In the genomic region with DNA sequence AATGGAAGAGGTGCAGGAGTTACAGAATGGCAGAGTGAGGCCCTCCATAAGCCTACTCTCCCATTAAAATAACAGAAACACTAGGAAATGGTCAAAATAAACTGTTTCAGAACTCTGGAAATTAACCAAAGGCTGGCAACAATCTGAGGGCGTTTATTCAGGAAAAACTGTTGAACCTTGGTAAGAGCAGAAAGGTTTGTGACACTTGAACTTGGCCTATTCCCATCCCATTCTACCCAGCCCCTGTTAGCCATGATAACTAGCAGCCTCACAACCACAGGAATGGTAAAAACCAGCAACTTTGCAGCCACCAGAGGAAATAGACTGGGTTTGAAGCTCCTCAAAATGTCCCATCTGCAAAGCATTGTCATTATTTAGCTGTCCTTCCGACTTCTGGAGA, we compare ENCODE assay signal across 35 cellular contexts.
"Had no signal": no experiment of that assay in that cellular context is flagged by ENCODE, and none has a peak within 500 bp of the region (broad histone marks: within the 10 kb centered on the region; RNA-seq: fewer than 3 reads in every experiment).

No MANE protein-coding gene starts in this region.

- H3K36me3 ChIP-seq: adrenal gland, esophagus muscularis mucosa, gastrocnemius medialis, heart left ventricle, WERI-Rb-1 had no signal

- H3K27ac Mint-ChIP-seq: activated B cell treated with CpG ODN at 0.5 μM for 24 hours; activated CD4-positive, alpha-beta memory T cell treated with anti-CD3 and anti-CD28 coated beads for 36 hours; activated CD4-positive, alpha-beta T cell treated with anti-CD3 and anti-CD28 coated beads, Interleukin-2, amount 10 ng/mL, durations not matched to agents 24 days and 14 days; activated CD8-positive, alpha-beta memory T cell treated with anti-CD3 and anti-CD28 coated beads, Interleukin-2, amount 10 ng/mL, durations not matched to agents 7 days and 5 days; activated CD8-positive, alpha-beta T cell treated with anti-CD3 and anti-CD28 coated beads, Interleukin-2, amount 10 ng/mL, durations not matched to agents 7 days and 5 days; activated naive CD4-positive, alpha-beta T cell treated with anti-CD3 and anti-CD28 coated beads for 36 hours; activated naive CD4-positive, alpha-beta T cell treated with anti-CD3 and anti-CD28 coated beads, Interleukin-2, amount 50 U/mL, for 24 hours; activated naive CD8-positive, alpha-beta T cell treated with anti-CD3 and anti-CD28 coated beads for 36 hours; activated naive CD8-positive, alpha-beta T cell treated with anti-CD3 and anti-CD28 coated beads, Interleukin-2, amount 50 U/mL, for 24 hours; activated T-helper 1 cell treated with anti-CD3 and anti-CD28 coated beads, Interleukin-12 subunit alpha, Interleukin-12 subunit beta, Interleukin-2, Interleukin-4 antibody, amounts not matched to agents 30 ng/mL and 10 ng/mL and 1 ng/mL, durations not matched to agents 14 hours and 24 hours and 36 hours; activated T-helper 2 cell treated with anti-CD3 and anti-CD28 coated beads, Interferon-gamma antibody, Interleukin-2, Interleukin-4, amounts not matched to agents 10 μg/mL and 5 μg/mL and 100 μg/mL, durations not matched to agents 14 hours and 24 hours and 36 hours; endodermal cell; T-helper 17 cell; T-helper 2 cell treated with Interferon-gamma antibody and Interleukin-4, amounts not matched to agents 5 μg/mL and 100 μg/mL, for 36 hours had no signal

- H3K27me3 ChIP-seq: adrenal gland, body of pancreas, dorsolateral prefrontal cortex, esophagus muscularis mucosa, foreskin keratinocyte, gastrocnemius medialis, heart left ventricle had no signal

- H3K4me3 ChIP-seq: adrenal gland, body of pancreas, dorsolateral prefrontal cortex, esophagus muscularis mucosa, gastrocnemius medialis, heart left ventricle had no signal

- H3K4me1 Mint-ChIP-seq: activated naive CD4-positive, alpha-beta T cell treated with anti-CD3 and anti-CD28 coated beads, Interleukin-2, amount 50 U/mL, for 24 hours had no signal

- H3K9me3 Mint-ChIP-seq: activated B cell treated with CpG ODN at 0.5 μM for 24 hours; activated CD4-positive, alpha-beta memory T cell treated with anti-CD3 and anti-CD28 coated beads for 36 hours; activated CD4-positive, alpha-beta T cell treated with anti-CD3 and anti-CD28 coated beads, Interleukin-2, amount 10 ng/mL, durations not matched to agents 24 days and 14 days; activated naive CD4-positive, alpha-beta T cell treated with anti-CD3 and anti-CD28 coated beads for 36 hours; activated naive CD4-positive, alpha-beta T cell treated with anti-CD3 and anti-CD28 coated beads, Interleukin-2, amount 50 U/mL, for 24 hours; activated naive CD8-positive, alpha-beta T cell treated with anti-CD3 and anti-CD28 coated beads for 36 hours; activated naive CD8-positive, alpha-beta T cell treated with anti-CD3 and anti-CD28 coated beads, Interleukin-2, amount 50 U/mL, for 24 hours; activated T-helper 1 cell treated with anti-CD3 and anti-CD28 coated beads, Interleukin-12 subunit alpha, Interleukin-12 subunit beta, Interleukin-2, Interleukin-4 antibody, amounts not matched to agents 30 ng/mL and 10 ng/mL and 1 ng/mL, durations not matched to agents 14 hours and 24 hours and 36 hours; activated T-helper 2 cell treated with anti-CD3 and anti-CD28 coated beads, Interferon-gamma antibody, Interleukin-2, Interleukin-4, amounts not matched to agents 10 μg/mL and 5 μg/mL and 100 μg/mL, durations not matched to agents 14 hours and 24 hours and 36 hours; endodermal cell; T-helper 2 cell treated with Interferon-gamma antibody and Interleukin-4, amounts not matched to agents 5 μg/mL and 100 μg/mL, for 36 hours had no signal

- H3K36me3 Mint-ChIP-seq: activated CD4-positive, alpha-beta memory T cell treated with anti-CD3 and anti-CD28 coated beads for 36 hours; activated CD8-positive, alpha-beta memory T cell treated with anti-CD3 and anti-CD28 coated beads, Interleukin-2, amount 10 ng/mL, durations not matched to agents 7 days and 5 days; activated naive CD4-positive, alpha-beta T cell treated with anti-CD3 and anti-CD28 coated beads, Interleukin-2, amount 50 U/mL, for 24 hours; activated naive CD8-positive, alpha-beta T cell treated with anti-CD3 and anti-CD28 coated beads for 36 hours had no signal

- H3K27me3 Mint-ChIP-seq: activated CD4-positive, alpha-beta memory T cell treated with anti-CD3 and anti-CD28 coated beads for 36 hours; activated naive CD4-positive, alpha-beta T cell treated with anti-CD3 and anti-CD28 coated beads, Interleukin-2, amount 50 U/mL, for 24 hours; activated naive CD8-positive, alpha-beta T cell treated with anti-CD3 and anti-CD28 coated beads for 36 hours; activated naive CD8-positive, alpha-beta T cell treated with anti-CD3 and anti-CD28 coated beads, Interleukin-2, amount 50 U/mL, for 24 hours; T-helper 17 cell had no signal

- H3K27ac ChIP-seq: body of pancreas, esophagus muscularis mucosa, foreskin keratinocyte, gastrocnemius medialis, WERI-Rb-1 had no signal

- FAIRE-seq: colon had no signal

- H3K4me1 ChIP-seq: body of pancreas had no signal

- DNase-seq: activated B cell treated with CpG ODN at 0.5 μM for 24 hours; activated CD4-positive, alpha-beta memory T cell treated with anti-CD3 and anti-CD28 coated beads for 36 hours; activated CD4-positive, alpha-beta T cell treated with anti-CD3 and anti-CD28 coated beads, Interleukin-2, amount 10 ng/mL, durations not matched to agents 24 days and 14 days; activated CD8-positive, alpha-beta memory T cell treated with anti-CD3 and anti-CD28 coated beads, Interleukin-2, amount 10 ng/mL, durations not matched to agents 7 days and 5 days; activated CD8-positive, alpha-beta memory T cell treated with anti-CD3 and anti-CD28 coated beads, Interleukin-2, amount 50 U/mL, for 4 hours; activated CD8-positive, alpha-beta T cell treated with anti-CD3 and anti-CD28 coated beads, Interleukin-2, amount 10 ng/mL, durations not matched to agents 7 days and 5 days; activated effector memory CD4-positive, alpha-beta T cell treated with anti-CD3 and anti-CD28 coated beads, Interleukin-2, amount 50 U/mL, for 16 hours; activated naive CD4-positive, alpha-beta T cell treated with anti-CD3 and anti-CD28 coated beads for 36 hours; activated naive CD8-positive, alpha-beta T cell treated with anti-CD3 and anti-CD28 coated beads for 36 hours; activated naive CD8-positive, alpha-beta T cell treated with anti-CD3 and anti-CD28 coated beads, Interleukin-2, amount 50 U/mL, for 24 hours; activated T-cell treated with anti-CD3 and anti-CD28 coated beads, Interleukin-2, amount 50 U/mL, for 1 hour; activated T-cell treated with anti-CD3 and anti-CD28 coated beads, Interleukin-2, amount 50 U/mL, for 48 hours; amygdala; aorta; body of pancreas; cortex of kidney; dorsolateral prefrontal cortex; effector memory CD4-positive, alpha-beta T cell; endodermal cell; foreskin keratinocyte; gastrocnemius medialis; glutamatergic neuron; heart left ventricle; T-helper 1 cell; T-helper 17 cell; T1000; WERI-Rb-1 had no signal

- ATAC-seq: activated CD4-positive, CD25-positive, alpha-beta regulatory T cell treated with anti-CD3 and anti-CD28 coated beads, Interleukin-2, amount 50 U/mL, for 24 hours; activated CD8-positive, alpha-beta memory T cell treated with anti-CD3 and anti-CD28 coated beads, Interleukin-2, amount 10 ng/mL, durations not matched to agents 7 days and 5 days; activated CD8-positive, alpha-beta T cell treated with anti-CD3 and anti-CD28 coated beads, Interleukin-2, amount 10 ng/mL, durations not matched to agents 7 days and 5 days; activated naive CD8-positive, alpha-beta T cell treated with anti-CD3 and anti-CD28 coated beads, Interleukin-2, amount 50 U/mL, for 24 hours; body of pancreas; foreskin keratinocyte; gastrocnemius medialis; heart left ventricle; T-helper 17 cell had no signal

- H3K9me3 ChIP-seq: adrenal gland, body of pancreas, esophagus muscularis mucosa, gastrocnemius medialis, heart left ventricle had no signal

- H3K4me3 Mint-ChIP-seq: activated B cell treated with CpG ODN at 0.5 μM for 24 hours; activated CD4-positive, alpha-beta memory T cell treated with anti-CD3 and anti-CD28 coated beads for 36 hours; activated CD4-positive, alpha-beta T cell treated with anti-CD3 and anti-CD28 coated beads, Interleukin-2, amount 10 ng/mL, durations not matched to agents 24 days and 14 days; activated CD8-positive, alpha-beta memory T cell treated with anti-CD3 and anti-CD28 coated beads, Interleukin-2, amount 10 ng/mL, durations not matched to agents 7 days and 5 days; activated CD8-positive, alpha-beta T cell treated with anti-CD3 and anti-CD28 coated beads, Interleukin-2, amount 10 ng/mL, durations not matched to agents 7 days and 5 days; activated naive CD4-positive, alpha-beta T cell treated with anti-CD3 and anti-CD28 coated beads for 36 hours; activated naive CD4-positive, alpha-beta T cell treated with anti-CD3 and anti-CD28 coated beads, Interleukin-2, amount 50 U/mL, for 24 hours; activated naive CD8-positive, alpha-beta T cell treated with anti-CD3 and anti-CD28 coated beads for 36 hours; activated naive CD8-positive, alpha-beta T cell treated with anti-CD3 and anti-CD28 coated beads, Interleukin-2, amount 50 U/mL, for 24 hours; activated T-helper 1 cell treated with anti-CD3 and anti-CD28 coated beads, Interleukin-12 subunit alpha, Interleukin-12 subunit beta, Interleukin-2, Interleukin-4 antibody, amounts not matched to agents 30 ng/mL and 10 ng/mL and 1 ng/mL, durations not matched to agents 14 hours and 24 hours and 36 hours; endodermal cell; T-helper 17 cell; T-helper 2 cell treated with Interferon-gamma antibody and Interleukin-4, amounts not matched to agents 5 μg/mL and 100 μg/mL, for 36 hours had no signal
